In the genomic region with DNA sequence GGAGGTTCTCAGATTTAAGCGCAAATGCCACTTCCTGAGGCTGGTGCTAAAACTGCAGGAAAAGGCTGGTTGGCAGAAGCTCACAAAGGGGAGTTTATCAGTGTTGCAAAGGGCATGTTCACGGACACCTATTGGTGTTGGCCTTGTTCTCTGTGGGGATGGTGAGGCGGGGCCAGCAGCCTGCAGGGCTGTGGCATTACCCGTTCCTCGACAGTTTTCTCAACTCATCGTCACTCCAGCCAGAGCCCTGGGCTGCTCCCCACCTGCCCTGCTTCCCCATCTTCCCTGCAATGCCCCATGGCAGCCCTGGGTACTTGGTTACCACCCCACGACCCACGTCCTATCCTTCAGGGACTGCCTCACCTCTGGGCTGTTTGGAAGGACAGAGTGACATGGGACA, we compare ENCODE assay signal across 16 cellular contexts.
"Had no signal": no experiment of that assay in that cellular context is flagged by ENCODE, and none has a peak within 500 bp of the region (broad histone marks: within the 10 kb centered on the region; RNA-seq: fewer than 3 reads in every experiment).

No MANE protein-coding gene starts in this region.

- ATAC-seq: activated T-helper 17 cell treated with anti-CD3 and anti-CD28 coated beads, Interleukin-2, amount 50 U/mL, for 72 hours; effector memory CD8-positive, alpha-beta T cell; naive thymus-derived CD4-positive, alpha-beta T cell had no signal

- H3K4me3 ChIP-seq: lung, sigmoid colon had no signal

- DNase-seq: activated B cell treated with CpG ODN at 0.5 μM for 24 hours; activated CD4-positive, alpha-beta T cell treated with anti-CD3 and anti-CD28 coated beads, Interleukin-2, amount 10 ng/mL, durations not matched to agents 24 days and 14 days; activated CD8-positive, alpha-beta memory T cell treated with anti-CD3 and anti-CD28 coated beads for 24 hours; activated naive CD4-positive, alpha-beta T cell treated with anti-CD3 and anti-CD28 coated beads, Interleukin-2, amount 10 ng/mL, durations not matched to agents 7 days and 5 days; activated T-cell treated with anti-CD3 and anti-CD28 coated beads for 4 hours; cortex of kidney; effector memory CD8-positive, alpha-beta T cell; naive thymus-derived CD4-positive, alpha-beta T cell; occipital lobe; sigmoid colon; stimulated activated CD4-positive, alpha-beta T cell treated with anti-CD3 and anti-CD28 coated beads, Interleukin-12 subunit alpha, Interleukin-12 subunit beta, amount 100 ng/mL, for 4 hours; stimulated activated naive CD4-positive, alpha-beta T cell treated with Interleukin-2 at 50 U/mL for 16 hours had no signal

- H3K36me3 ChIP-seq: sigmoid colon had no signal

- H3K4me3 Mint-ChIP-seq: activated B cell treated with CpG ODN at 0.5 μM for 24 hours; activated CD4-positive, alpha-beta T cell treated with anti-CD3 and anti-CD28 coated beads, Interleukin-2, amount 10 ng/mL, durations not matched to agents 24 days and 14 days; activated naive CD4-positive, alpha-beta T cell treated with anti-CD3 and anti-CD28 coated beads, Interleukin-2, amount 10 ng/mL, durations not matched to agents 7 days and 5 days; activated T-helper 17 cell treated with anti-CD3 and anti-CD28 coated beads, Interleukin-2, amount 50 U/mL, for 72 hours; effector memory CD8-positive, alpha-beta T cell; naive thymus-derived CD4-positive, alpha-beta T cell; T-helper 1 cell treated with Interleukin-12 subunit alpha and Interleukin-12 subunit beta and Interleukin-4 antibody, amounts not matched to agents 30 μg/mL and 1 μg/mL, for 36 hours; type B pancreatic cell had no signal

- H3K36me3 Mint-ChIP-seq: activated naive CD4-positive, alpha-beta T cell treated with anti-CD3 and anti-CD28 coated beads, Interleukin-2, amount 10 ng/mL, durations not matched to agents 7 days and 5 days; naive thymus-derived CD4-positive, alpha-beta T cell; type B pancreatic cell had no signal

- H3K4me1 Mint-ChIP-seq: activated B cell treated with CpG ODN at 0.5 μM for 24 hours; activated CD4-positive, alpha-beta T cell treated with anti-CD3 and anti-CD28 coated beads, Interleukin-2, amount 10 ng/mL, durations not matched to agents 24 days and 14 days; activated naive CD4-positive, alpha-beta T cell treated with anti-CD3 and anti-CD28 coated beads, Interleukin-2, amount 10 ng/mL, durations not matched to agents 7 days and 5 days; activated T-helper 17 cell treated with anti-CD3 and anti-CD28 coated beads, Interleukin-2, amount 50 U/mL, for 72 hours had no signal

- H3K27ac ChIP-seq: sigmoid colon had no signal

- H3K27me3 Mint-ChIP-seq: type B pancreatic cell had no signal

- H3K27ac Mint-ChIP-seq: activated B cell treated with CpG ODN at 0.5 μM for 24 hours; activated CD4-positive, alpha-beta T cell treated with anti-CD3 and anti-CD28 coated beads, Interleukin-2, amount 10 ng/mL, durations not matched to agents 24 days and 14 days; activated naive CD4-positive, alpha-beta T cell treated with anti-CD3 and anti-CD28 coated beads, Interleukin-2, amount 10 ng/mL, durations not matched to agents 7 days and 5 days; activated T-helper 17 cell treated with anti-CD3 and anti-CD28 coated beads, Interleukin-2, amount 50 U/mL, for 72 hours; effector memory CD8-positive, alpha-beta T cell; naive thymus-derived CD4-positive, alpha-beta T cell; T-helper 1 cell treated with Interleukin-12 subunit alpha and Interleukin-12 subunit beta and Interleukin-4 antibody, amounts not matched to agents 30 μg/mL and 1 μg/mL, for 36 hours had no signal

- H3K9me3 Mint-ChIP-seq: activated B cell treated with CpG ODN at 0.5 μM for 24 hours; activated CD4-positive, alpha-beta T cell treated with anti-CD3 and anti-CD28 coated beads, Interleukin-2, amount 10 ng/mL, durations not matched to agents 24 days and 14 days; activated naive CD4-positive, alpha-beta T cell treated with anti-CD3 and anti-CD28 coated beads, Interleukin-2, amount 10 ng/mL, durations not matched to agents 7 days and 5 days; activated T-helper 17 cell treated with anti-CD3 and anti-CD28 coated beads, Interleukin-2, amount 50 U/mL, for 72 hours; effector memory CD8-positive, alpha-beta T cell; T-helper 1 cell treated with Interleukin-12 subunit alpha and Interleukin-12 subunit beta and Interleukin-4 antibody, amounts not matched to agents 30 μg/mL and 1 μg/mL, for 36 hours; type B pancreatic cell had no signal
